Comparison of ENCODE assay signal across 23 cellular contexts in the genomic region with DNA sequence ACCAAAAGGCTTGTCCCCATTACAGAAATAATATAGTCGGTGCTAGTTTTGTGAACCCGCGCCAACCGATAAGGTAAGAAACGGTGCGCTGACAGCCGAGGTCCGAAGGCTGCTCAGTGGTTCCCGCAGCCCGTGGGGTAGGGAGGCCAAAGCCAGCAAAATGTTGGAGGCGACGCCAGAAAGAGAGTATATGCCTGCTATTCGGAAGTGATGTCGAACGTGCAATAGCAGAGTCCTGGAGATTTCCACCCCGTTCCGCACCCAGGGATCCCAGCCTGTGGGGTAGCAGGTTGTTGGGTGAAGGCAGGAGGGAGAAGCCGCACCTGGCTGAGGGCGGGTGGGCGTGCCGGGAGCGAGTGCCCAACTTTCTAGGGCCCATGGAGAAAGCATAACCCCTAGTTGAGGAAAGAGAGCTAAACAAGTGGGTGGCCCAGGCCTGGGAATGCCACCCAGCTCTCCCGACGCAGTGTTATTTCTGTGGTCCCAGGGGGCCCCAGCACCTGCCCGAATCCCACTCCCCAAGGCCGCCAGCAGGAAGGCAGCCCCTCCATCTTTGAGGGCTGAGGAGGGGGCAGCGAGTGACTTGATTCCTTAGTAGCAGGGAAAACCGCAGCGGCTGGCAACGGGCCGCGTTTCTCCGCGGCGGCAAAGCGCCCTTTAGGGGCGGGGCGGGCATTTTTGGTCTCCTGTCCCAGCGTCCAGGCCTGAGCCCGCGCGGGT. TPM values are rescaled to one million over a fixed set of nuclear protein-coding genes. Genes with fewer than 3 reads are reported as not detected.
DNase-seq lines count a peak whose midpoint lies in the region; ATAC-seq, FAIRE-seq and TF ChIP-seq lines count a peak whose summit lies in the region.
"Had no signal": no experiment of that assay in that cellular context is flagged by ENCODE, and none has a peak within 500 bp of the region (broad histone marks: within the 10 kb centered on the region; RNA-seq: fewer than 3 reads in every experiment).

No MANE protein-coding gene starts in this region.

- H4K20me1 ChIP-seq in astrocyte (ENCODE audit: insufficient read depth, low read length), result no peaks in the 10 kb centered on the region

- no peak overlapping the region for H3K9ac ChIP-seq in astrocyte (ENCODE audit: low read length)

- no peak for FAIRE-seq in astrocyte (lab: Jason Lieb, UNC)
- FAIRE-seq: RCC 7860 had no signal

- TF ChIP-seq CTCF in astrocyte (IDR thresholded peaks at IDR 0.05; ENCODE audit: insufficient read depth, low read depth, low read length), result no peak

- no peaks in the 10 kb centered on the region for H3K36me3 ChIP-seq in astrocyte (ENCODE audit: insufficient read depth, low read length)
- H3K36me3 ChIP-seq: gastroesophageal sphincter, uterus had no signal

- peaks cover 4% of the 10 kb centered on the region for H3K9me3 Mint-ChIP-seq in astrocyte (ENCODE audit: unreplicated experiment)
- H3K9me3 Mint-ChIP-seq in activated CD8-positive, alpha-beta memory T cell treated with anti-CD3 and anti-CD28 coated beads, Interleukin-2, amount 10 ng/mL, durations not matched to agents 7 days and 5 days (ENCODE audit: low read depth), result no peaks in the 10 kb centered on the region
- H3K9me3 Mint-ChIP-seq: memory B cell had no signal

- peaks cover 17% of the 10 kb centered on the region for H3K4me1 Mint-ChIP-seq in astrocyte (ENCODE audit: low read depth, unreplicated experiment)
- peaks cover 16% of the 10 kb centered on the region for H3K4me1 Mint-ChIP-seq in activated CD8-positive, alpha-beta memory T cell treated with anti-CD3 and anti-CD28 coated beads, Interleukin-2, amount 10 ng/mL, durations not matched to agents 7 days and 5 days

- no peak overlapping the region for H3K27ac ChIP-seq in astrocyte (ENCODE audit: low read depth, low read length)
- H3K27ac ChIP-seq: epithelial cell of prostate, gastroesophageal sphincter, skin epidermis, uterus had no signal

- no peak overlapping the region for H3K27ac Mint-ChIP-seq in astrocyte (ENCODE audit: unreplicated experiment)
- H3K27ac Mint-ChIP-seq in activated CD8-positive, alpha-beta memory T cell treated with anti-CD3 and anti-CD28 coated beads, Interleukin-2, amount 10 ng/mL, durations not matched to agents 7 days and 5 days, result no peak overlapping the region
- H3K27ac Mint-ChIP-seq: activated naive CD8-positive, alpha-beta T cell; memory B cell had no signal

- no peaks in the 10 kb centered on the region for H3K79me2 ChIP-seq in astrocyte (ENCODE audit: insufficient read depth, low read length)

- peak overlapping the region; percentile 63 for H3K4me2 ChIP-seq in astrocyte (ENCODE audit: low read length)

- CTCF ChIA-PET in activated CD8-positive, alpha-beta memory T cell treated with anti-CD3 and anti-CD28 coated beads, Interleukin-2, amount 10 ng/mL, durations not matched to agents 7 days and 5 days (lab: Charles Lee), result no interaction called here

- no peaks in the 10 kb centered on the region for H3K36me3 Mint-ChIP-seq in astrocyte (ENCODE audit: low read depth, unreplicated experiment)
- H3K36me3 Mint-ChIP-seq in activated CD8-positive, alpha-beta memory T cell treated with anti-CD3 and anti-CD28 coated beads, Interleukin-2, amount 10 ng/mL, durations not matched to agents 7 days and 5 days, result no peaks in the 10 kb centered on the region
- H3K36me3 Mint-ChIP-seq: activated naive CD8-positive, alpha-beta T cell had no signal

- H3K9me3 ChIP-seq in astrocyte (ENCODE audit: insufficient read depth, low read depth, low read length), result no peaks in the 10 kb centered on the region
- H3K9me3 ChIP-seq: gastroesophageal sphincter, uterus had no signal

- DNase-seq in NCI-H146 (lab: John Stamatoyannopoulos, UW), result peak; percentile 54
- no peak for DNase-seq in NCI-H146 treated with DMSO at 0.1 percent for 48 hours (lab: John Stamatoyannopoulos, UW; ENCODE audit: unreplicated experiment)
- DNase-seq in astrocyte (ENCODE audit: low read depth), result no peak
- DNase-seq in posterior cingulate gyrus, result peak in 9 of 10 donors; percentile 59 to 93 (median 75)
- DNase-seq in activated CD8-positive, alpha-beta memory T cell treated with anti-CD3 and anti-CD28 coated beads, Interleukin-2, amount 10 ng/mL, durations not matched to agents 7 days and 5 days, result no peak
- DNase-seq in cerebellar cortex (ENCODE audit: low spot score), result no peak
- DNase-seq: 8988T; activated CD8-positive, alpha-beta memory T cell treated with anti-CD3 and anti-CD28 coated beads for 24 hours; dermis blood vessel endothelial cell; GOT3; naive thymus-derived CD4-positive, alpha-beta T cell; NCI-H187 treated with DMSO at 0.1 percent for 48 hours; NCI-H446; uterus had no signal

- H3K27me3 Mint-ChIP-seq in astrocyte (ENCODE audit: low read depth, unreplicated experiment), result peaks cover 25% of the 10 kb centered on the region
- H3K27me3 Mint-ChIP-seq in activated CD8-positive, alpha-beta memory T cell treated with anti-CD3 and anti-CD28 coated beads, Interleukin-2, amount 10 ng/mL, durations not matched to agents 7 days and 5 days, result peaks cover 85% of the 10 kb centered on the region

- ATAC-seq in activated CD8-positive, alpha-beta memory T cell treated with anti-CD3 and anti-CD28 coated beads, Interleukin-2, amount 10 ng/mL, durations not matched to agents 7 days and 5 days, result no peak
- ATAC-seq in GM21447 (IDR thresholded peaks at IDR 0.05; ENCODE audit: unreplicated experiment), result no peak
- ATAC-seq: activated CD4-positive, CD25-positive, alpha-beta regulatory T cell treated with anti-CD3 and anti-CD28 coated beads, Interleukin-2, amount 50 U/mL, for 24 hours; gastroesophageal sphincter; naive thymus-derived CD4-positive, alpha-beta T cell had no signal

- no peak overlapping the region for H3K4me3 Mint-ChIP-seq in astrocyte (ENCODE audit: unreplicated experiment)
- H3K4me3 Mint-ChIP-seq in activated CD8-positive, alpha-beta memory T cell treated with anti-CD3 and anti-CD28 coated beads, Interleukin-2, amount 10 ng/mL, durations not matched to agents 7 days and 5 days, result no peak overlapping the region
- H3K4me3 Mint-ChIP-seq: memory B cell had no signal

- H2AFZ ChIP-seq in astrocyte (ENCODE audit: low read depth, low read length), result peak overlapping the region; percentile 11

- intact Hi-C loops in posterior cingulate gyrus (cut with DNase I), result loop anchor here (5.0 kb wide), 2 partner anchors 427 to 492 kb away; no protein-coding TSS in a partner anchor

- H3K27me3 ChIP-seq in astrocyte (ENCODE audit: insufficient read depth, low read length), result peaks cover 54% of the 10 kb centered on the region

- H3K4me3 ChIP-seq in astrocyte (ENCODE audit: insufficient read depth, low read depth, low read length) (peak overlapping the region; percentile 19), iPS-11a (ENCODE audit: low read depth, low read length) (peak overlapping the region; percentile 17)
- H3K4me3 ChIP-seq: gastroesophageal sphincter, skin epidermis, uterus had no signal

- peaks cover 15% of the 10 kb centered on the region for H3K4me1 ChIP-seq in astrocyte (ENCODE audit: insufficient read depth, low read length)
- H3K4me1 ChIP-seq: uterus had no signal

RNA-seq across cellular contexts. Expression of gene SOX2, which starts 7.9 kb away (rescaled TPM):
- 5.2 and 6.5 TPM in 2 replicates for total RNA-seq in astrocyte
- total RNA-seq in activated CD8-positive, alpha-beta memory T cell treated with anti-CD3 and anti-CD28 coated beads, Interleukin-2, amount 10 ng/mL, durations not matched to agents 7 days and 5 days, result not detected
- total RNA-seq: dermis blood vessel endothelial cell; naive thymus-derived CD4-positive, alpha-beta T cell had no signal

Comparison
In these comparisons a context has a peak if more than half of its experiments do, and no peak if none do; other contexts are left out.
1. DNase-seq: peak in NCI-H146 (single experiment) and posterior cingulate gyrus (9 of 10); none in NCI-H146 treated with DMSO at 0.1 percent for 48 hours (single experiment), astrocyte (single experiment), activated CD8-positive, alpha-beta memory T cell treated with anti-CD3 and anti-CD28 coated beads, Interleukin-2, amount 10 ng/mL, durations not matched to agents 7 days and 5 days (single experiment) and cerebellar cortex (single experiment).